In the genomic region with DNA sequence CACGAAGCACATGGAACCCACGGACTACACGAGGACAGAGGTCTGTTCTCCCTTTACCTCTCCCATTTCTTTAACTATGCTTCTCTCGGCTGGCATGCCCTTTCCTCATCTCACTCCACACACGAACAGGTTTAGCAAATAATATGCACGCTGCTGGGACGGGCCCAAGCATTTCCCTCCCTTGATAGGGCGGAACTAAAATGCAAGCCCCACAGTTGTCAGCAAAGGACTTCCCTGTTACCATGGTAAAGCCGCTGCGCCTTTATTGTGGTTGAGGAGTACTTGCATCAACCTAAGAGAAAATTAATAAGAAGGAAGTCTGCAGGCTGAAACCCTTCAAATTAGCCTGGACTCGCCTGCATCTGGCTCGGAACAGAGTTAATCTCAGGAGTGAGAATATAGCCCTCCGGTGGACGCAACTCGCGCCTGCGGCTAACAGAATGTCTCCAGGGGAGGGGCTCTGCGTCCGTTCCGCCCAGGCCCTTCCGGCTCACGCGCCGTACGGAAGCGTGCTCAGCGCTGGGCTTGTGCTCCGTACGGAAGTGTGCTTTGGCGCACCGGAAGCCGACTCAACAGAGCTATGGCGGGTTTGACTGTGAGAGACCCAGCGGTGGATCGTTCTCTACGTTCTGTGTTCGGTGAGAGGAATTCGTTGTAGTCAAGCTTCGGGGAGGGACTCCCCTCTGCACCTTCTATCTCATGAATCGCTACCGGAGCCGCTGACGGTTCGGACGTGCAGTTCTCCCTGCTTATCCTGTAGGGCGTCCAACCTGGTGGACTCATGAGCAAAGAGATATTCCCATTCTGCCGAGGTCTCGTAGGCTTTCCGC, we compare ENCODE assay signal across 1 cellular context.
TF ChIP-seq lines count a peak whose summit lies in the region.

A gene with protein sequence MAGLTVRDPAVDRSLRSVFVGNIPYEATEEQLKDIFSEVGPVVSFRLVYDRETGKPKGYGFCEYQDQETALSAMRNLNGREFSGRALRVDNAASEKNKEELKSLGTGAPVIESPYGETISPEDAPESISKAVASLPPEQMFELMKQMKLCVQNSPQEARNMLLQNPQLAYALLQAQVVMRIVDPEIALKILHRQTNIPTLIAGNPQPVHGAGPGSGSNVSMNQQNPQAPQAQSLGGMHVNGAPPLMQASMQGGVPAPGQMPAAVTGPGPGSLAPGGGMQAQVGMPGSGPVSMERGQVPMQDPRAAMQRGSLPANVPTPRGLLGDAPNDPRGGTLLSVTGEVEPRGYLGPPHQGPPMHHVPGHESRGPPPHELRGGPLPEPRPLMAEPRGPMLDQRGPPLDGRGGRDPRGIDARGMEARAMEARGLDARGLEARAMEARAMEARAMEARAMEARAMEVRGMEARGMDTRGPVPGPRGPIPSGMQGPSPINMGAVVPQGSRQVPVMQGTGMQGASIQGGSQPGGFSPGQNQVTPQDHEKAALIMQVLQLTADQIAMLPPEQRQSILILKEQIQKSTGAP (plus strand): TSS at position 555 of the 830 bp plus-strand sequence. CDS start 26 bp downstream, at position 581.

TF ChIP-seq in HepG2, 621 proteins besides CTCF, POLR2A, EP300 and RAD21 (continued from another document and continues in another):
- TF ChIP-seq KLF13 (CRISPR knock-in tag; IDR thresholded peaks at IDR 0.05) (no peak), PHF21A (CRISPR knock-in tag; IDR thresholded peaks at IDR 0.05) (no peak), RCOR2 (CRISPR knock-in tag; IDR thresholded peaks at IDR 0.05) (no peak), NFE2L2 (IDR thresholded peaks at IDR 0.05; ENCODE audit: low read length) (no peak), NRL (CRISPR knock-in tag; IDR thresholded peaks at IDR 0.05; ENCODE audit: borderline replicate concordance) (peak; percentile 29; the same call in 1 of the 2 replicates), SRSF4 (IDR thresholded peaks at IDR 0.05; ENCODE audit: low read depth, low read length, poor library complexity, severe bottlenecking) (no peak), MED13 (CRISPR knock-in tag; IDR thresholded peaks at IDR 0.05) (no peak), ZNF441 (CRISPR knock-in tag; IDR thresholded peaks at IDR 0.05; ENCODE audit: borderline replicate concordance) (no peak), ZNF232 (CRISPR knock-in tag; IDR thresholded peaks at IDR 0.05; ENCODE audit: borderline replicate concordance) (peak; percentile 67; the same call in 1 of the 2 replicates), ZBTB7A (CRISPR knock-in tag; IDR thresholded peaks at IDR 0.05) (no peak), ZNF510 (CRISPR knock-in tag; IDR thresholded peaks at IDR 0.05; ENCODE audit: low read depth) (no peak), MAF1 (CRISPR knock-in tag; IDR thresholded peaks at IDR 0.05; ENCODE audit: borderline replicate concordance) (0 out of 2 replicates have a peak, but pooled peaks have one; percentile 33), ISL2 (CRISPR knock-in tag; IDR thresholded peaks at IDR 0.05) (peak; percentile 15; the same call in 1 of the 2 replicates), ZKSCAN1 (IDR thresholded peaks at IDR 0.05; ENCODE audit: low read length) (no peak), ZNF550 (CRISPR knock-in tag; IDR thresholded peaks at IDR 0.05; ENCODE audit: borderline replicate concordance) (no peak), HMG20B (CRISPR knock-in tag; conservative IDR thresholded peaks at IDR 0.05) (no peak), DMAP1 (CRISPR knock-in tag; IDR thresholded peaks at IDR 0.05) (peak; percentile 69; the same call in 1 of the 2 replicates), ZNF737 (CRISPR knock-in tag; IDR thresholded peaks at IDR 0.05; ENCODE audit: borderline replicate concordance) (no peak), SP140L (CRISPR knock-in tag; IDR thresholded peaks at IDR 0.05; ENCODE audit: borderline replicate concordance) (no peak; the same call in 1 of the 2 replicates), SALL1 (CRISPR knock-in tag; IDR thresholded peaks at IDR 0.05) (peak; percentile 11; the same call in 1 of the 2 replicates), ZNF792 (CRISPR knock-in tag; IDR thresholded peaks at IDR 0.05) (peak; percentile 15; the same call in 1 of the 2 replicates), THAP11 (CRISPR knock-in tag; IDR thresholded peaks at IDR 0.05) (peak; percentile 79), ZNF251 (CRISPR knock-in tag; IDR thresholded peaks at IDR 0.05) (no peak), ZNF772 (CRISPR knock-in tag; IDR thresholded peaks at IDR 0.05) (no peak), JDP2 (CRISPR knock-in tag; IDR thresholded peaks at IDR 0.05; ENCODE audit: borderline replicate concordance) (no peak), HDAC1 (CRISPR knock-in tag; IDR thresholded peaks at IDR 0.05) (peak; percentile 20; the same call in 1 of the 2 replicates), TCF7 (IDR thresholded peaks at IDR 0.05; ENCODE audit: low read depth) (no peak), HNRNPH1 (optimal IDR thresholded peaks at IDR 0.05; ENCODE audit: low read depth, low read length) (no peak), ZNF720 (CRISPR knock-in tag; IDR thresholded peaks at IDR 0.05) (no peak), ZBTB21 (CRISPR knock-in tag; IDR thresholded peaks at IDR 0.05) (no peak), TBX2 (CRISPR knock-in tag; IDR thresholded peaks at IDR 0.05; ENCODE audit: borderline replicate concordance) (0 out of 2 replicates have a peak, but pooled peaks have one; percentile 30), MED1 (CRISPR knock-in tag; IDR thresholded peaks at IDR 0.05) (peak; percentile 52), ZNF724P (CRISPR knock-in tag; IDR thresholded peaks at IDR 0.05; ENCODE audit: borderline replicate concordance) (no peak), ZSCAN30 (CRISPR knock-in tag; IDR thresholded peaks at IDR 0.05) (no peak), ZNF777 (CRISPR knock-in tag; IDR thresholded peaks at IDR 0.05) (0 out of 2 replicates have a peak, but pooled peaks have one; percentile 40), GABPA (IDR thresholded peaks at IDR 0.05; ENCODE audit: low read depth, low read length) (peak; percentile 89), GABPA (CRISPR knock-in tag; IDR thresholded peaks at IDR 0.05; ENCODE audit: low read depth) (peak; percentile 97), MED8 (CRISPR knock-in tag; IDR thresholded peaks at IDR 0.05; ENCODE audit: insufficient replicate concordance) (no peak), IRF2 (CRISPR knock-in tag; IDR thresholded peaks at IDR 0.05) (0 out of 2 replicates have a peak, but pooled peaks have one; percentile 25), KAT7 (CRISPR knock-in tag; IDR thresholded peaks at IDR 0.05; ENCODE audit: borderline replicate concordance) (0 out of 2 replicates have a peak, but pooled peaks have one; percentile 57), ZNF773 (CRISPR knock-in tag; IDR thresholded peaks at IDR 0.05; ENCODE audit: borderline replicate concordance) (no peak)
- TF ChIP-seq, protein P1, sequence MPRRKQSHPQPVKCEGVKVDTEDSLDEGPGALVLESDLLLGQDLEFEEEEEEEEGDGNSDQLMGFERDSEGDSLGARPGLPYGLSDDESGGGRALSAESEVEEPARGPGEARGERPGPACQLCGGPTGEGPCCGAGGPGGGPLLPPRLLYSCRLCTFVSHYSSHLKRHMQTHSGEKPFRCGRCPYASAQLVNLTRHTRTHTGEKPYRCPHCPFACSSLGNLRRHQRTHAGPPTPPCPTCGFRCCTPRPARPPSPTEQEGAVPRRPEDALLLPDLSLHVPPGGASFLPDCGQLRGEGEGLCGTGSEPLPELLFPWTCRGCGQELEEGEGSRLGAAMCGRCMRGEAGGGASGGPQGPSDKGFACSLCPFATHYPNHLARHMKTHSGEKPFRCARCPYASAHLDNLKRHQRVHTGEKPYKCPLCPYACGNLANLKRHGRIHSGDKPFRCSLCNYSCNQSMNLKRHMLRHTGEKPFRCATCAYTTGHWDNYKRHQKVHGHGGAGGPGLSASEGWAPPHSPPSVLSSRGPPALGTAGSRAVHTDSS (CRISPR knock-in tag; conservative IDR thresholded peaks at IDR 0.05) = no peak
- TF ChIP-seq, protein P2, sequence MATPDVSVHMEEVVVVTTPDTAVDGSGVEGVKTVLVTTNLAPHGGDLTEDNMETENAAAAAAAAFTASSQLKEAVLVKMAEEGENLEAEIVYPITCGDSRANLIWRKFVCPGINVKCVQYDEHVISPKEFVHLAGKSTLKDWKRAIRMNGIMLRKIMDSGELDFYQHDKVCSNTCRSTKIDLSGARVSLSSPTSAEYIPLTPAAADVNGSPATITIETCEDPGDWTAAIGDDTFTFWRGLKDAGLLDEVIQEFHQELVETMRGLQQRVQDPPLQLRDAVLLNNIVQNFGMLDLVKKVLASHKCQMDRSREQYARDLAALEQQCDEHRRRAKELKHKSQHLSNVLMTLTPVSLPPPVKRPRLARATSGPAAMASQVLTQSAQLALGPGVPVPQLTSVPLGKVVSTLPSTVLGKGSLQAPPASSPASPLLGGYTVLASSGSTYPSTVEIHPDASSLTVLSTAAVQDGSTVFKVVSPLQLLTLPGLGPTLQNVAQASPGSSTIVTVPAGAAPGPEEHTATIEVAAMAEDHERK (CRISPR knock-in tag; IDR thresholded peaks at IDR 0.05; ENCODE audit: low read depth) = peak; percentile 80
- TF ChIP-seq, protein P3, sequence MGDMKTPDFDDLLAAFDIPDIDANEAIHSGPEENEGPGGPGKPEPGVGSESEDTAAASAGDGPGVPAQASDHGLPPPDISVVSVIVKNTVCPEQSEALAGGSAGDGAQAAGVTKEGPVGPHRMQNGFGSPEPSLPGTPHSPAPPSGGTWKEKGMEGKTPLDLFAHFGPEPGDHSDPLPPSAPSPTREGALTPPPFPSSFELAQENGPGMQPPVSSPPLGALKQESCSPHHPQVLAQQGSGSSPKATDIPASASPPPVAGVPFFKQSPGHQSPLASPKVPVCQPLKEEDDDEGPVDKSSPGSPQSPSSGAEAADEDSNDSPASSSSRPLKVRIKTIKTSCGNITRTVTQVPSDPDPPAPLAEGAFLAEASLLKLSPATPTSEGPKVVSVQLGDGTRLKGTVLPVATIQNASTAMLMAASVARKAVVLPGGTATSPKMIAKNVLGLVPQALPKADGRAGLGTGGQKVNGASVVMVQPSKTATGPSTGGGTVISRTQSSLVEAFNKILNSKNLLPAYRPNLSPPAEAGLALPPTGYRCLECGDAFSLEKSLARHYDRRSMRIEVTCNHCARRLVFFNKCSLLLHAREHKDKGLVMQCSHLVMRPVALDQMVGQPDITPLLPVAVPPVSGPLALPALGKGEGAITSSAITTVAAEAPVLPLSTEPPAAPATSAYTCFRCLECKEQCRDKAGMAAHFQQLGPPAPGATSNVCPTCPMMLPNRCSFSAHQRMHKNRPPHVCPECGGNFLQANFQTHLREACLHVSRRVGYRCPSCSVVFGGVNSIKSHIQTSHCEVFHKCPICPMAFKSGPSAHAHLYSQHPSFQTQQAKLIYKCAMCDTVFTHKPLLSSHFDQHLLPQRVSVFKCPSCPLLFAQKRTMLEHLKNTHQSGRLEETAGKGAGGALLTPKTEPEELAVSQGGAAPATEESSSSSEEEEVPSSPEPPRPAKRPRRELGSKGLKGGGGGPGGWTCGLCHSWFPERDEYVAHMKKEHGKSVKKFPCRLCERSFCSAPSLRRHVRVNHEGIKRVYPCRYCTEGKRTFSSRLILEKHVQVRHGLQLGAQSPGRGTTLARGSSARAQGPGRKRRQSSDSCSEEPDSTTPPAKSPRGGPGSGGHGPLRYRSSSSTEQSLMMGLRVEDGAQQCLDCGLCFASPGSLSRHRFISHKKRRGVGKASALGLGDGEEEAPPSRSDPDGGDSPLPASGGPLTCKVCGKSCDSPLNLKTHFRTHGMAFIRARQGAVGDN (CRISPR knock-in tag; IDR thresholded peaks at IDR 0.05) = peak; percentile 82
- TF ChIP-seq, protein P4, sequence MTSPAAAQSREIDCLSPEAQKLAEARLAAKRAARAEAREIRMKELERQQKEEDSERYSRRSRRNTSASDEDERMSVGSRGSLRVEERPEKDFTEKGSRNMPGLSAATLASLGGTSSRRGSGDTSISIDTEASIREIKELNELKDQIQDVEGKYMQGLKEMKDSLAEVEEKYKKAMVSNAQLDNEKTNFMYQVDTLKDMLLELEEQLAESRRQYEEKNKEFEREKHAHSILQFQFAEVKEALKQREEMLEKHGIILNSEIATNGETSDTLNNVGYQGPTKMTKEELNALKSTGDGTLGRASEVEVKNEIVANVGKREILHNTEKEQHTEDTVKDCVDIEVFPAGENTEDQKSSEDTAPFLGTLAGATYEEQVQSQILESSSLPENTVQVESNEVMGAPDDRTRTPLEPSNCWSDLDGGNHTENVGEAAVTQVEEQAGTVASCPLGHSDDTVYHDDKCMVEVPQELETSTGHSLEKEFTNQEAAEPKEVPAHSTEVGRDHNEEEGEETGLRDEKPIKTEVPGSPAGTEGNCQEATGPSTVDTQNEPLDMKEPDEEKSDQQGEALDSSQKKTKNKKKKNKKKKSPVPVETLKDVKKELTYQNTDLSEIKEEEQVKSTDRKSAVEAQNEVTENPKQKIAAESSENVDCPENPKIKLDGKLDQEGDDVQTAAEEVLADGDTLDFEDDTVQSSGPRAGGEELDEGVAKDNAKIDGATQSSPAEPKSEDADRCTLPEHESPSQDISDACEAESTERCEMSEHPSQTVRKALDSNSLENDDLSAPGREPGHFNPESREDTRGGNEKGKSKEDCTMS (CRISPR knock-in tag; conservative IDR thresholded peaks at IDR 0.05) = no peak
- TF ChIP-seq, protein P5, sequence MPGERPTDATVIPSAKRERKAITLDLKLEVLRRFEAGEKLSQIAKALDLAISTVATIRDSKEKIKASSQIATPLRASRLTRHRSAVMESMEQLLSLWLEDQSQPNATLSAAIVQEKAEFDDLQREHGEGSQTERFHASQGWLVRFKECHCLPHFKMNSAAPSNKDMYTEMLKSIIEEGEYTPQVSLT (CRISPR knock-in tag; IDR thresholded peaks at IDR 0.05; ENCODE audit: borderline replicate concordance, low read depth) = no peak
- TF ChIP-seq, protein P6, sequence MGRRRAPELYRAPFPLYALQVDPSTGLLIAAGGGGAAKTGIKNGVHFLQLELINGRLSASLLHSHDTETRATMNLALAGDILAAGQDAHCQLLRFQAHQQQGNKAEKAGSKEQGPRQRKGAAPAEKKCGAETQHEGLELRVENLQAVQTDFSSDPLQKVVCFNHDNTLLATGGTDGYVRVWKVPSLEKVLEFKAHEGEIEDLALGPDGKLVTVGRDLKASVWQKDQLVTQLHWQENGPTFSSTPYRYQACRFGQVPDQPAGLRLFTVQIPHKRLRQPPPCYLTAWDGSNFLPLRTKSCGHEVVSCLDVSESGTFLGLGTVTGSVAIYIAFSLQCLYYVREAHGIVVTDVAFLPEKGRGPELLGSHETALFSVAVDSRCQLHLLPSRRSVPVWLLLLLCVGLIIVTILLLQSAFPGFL (CRISPR knock-in tag; IDR thresholded peaks at IDR 0.05) = no peak
- TF ChIP-seq, protein P7, sequence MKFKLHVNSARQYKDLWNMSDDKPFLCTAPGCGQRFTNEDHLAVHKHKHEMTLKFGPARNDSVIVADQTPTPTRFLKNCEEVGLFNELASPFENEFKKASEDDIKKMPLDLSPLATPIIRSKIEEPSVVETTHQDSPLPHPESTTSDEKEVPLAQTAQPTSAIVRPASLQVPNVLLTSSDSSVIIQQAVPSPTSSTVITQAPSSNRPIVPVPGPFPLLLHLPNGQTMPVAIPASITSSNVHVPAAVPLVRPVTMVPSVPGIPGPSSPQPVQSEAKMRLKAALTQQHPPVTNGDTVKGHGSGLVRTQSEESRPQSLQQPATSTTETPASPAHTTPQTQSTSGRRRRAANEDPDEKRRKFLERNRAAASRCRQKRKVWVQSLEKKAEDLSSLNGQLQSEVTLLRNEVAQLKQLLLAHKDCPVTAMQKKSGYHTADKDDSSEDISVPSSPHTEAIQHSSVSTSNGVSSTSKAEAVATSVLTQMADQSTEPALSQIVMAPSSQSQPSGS (CRISPR knock-in tag; IDR thresholded peaks at IDR 0.05) = no peak
